Comparison of ENCODE assay signal across 10 cellular contexts in genomic region chr5:83472213-83472507, GRCh38. TPM values are rescaled to one million over a fixed set of nuclear protein-coding genes. Genes with fewer than 3 reads are reported as not detected.
DNase-seq lines count a peak whose midpoint lies in the region; ATAC-seq, FAIRE-seq and TF ChIP-seq lines count a peak whose summit lies in the region.
"Had no signal": no experiment of that assay in that cellular context is flagged by ENCODE, and none has a peak within 500 bp of the region (broad histone marks: within the 10 kb centered on the region; RNA-seq: fewer than 3 reads in every experiment).

No MANE protein-coding gene starts in this region.

- peaks cover 59% of the 10 kb centered on the region for H3K4me1 Mint-ChIP-seq in brain
- H3K4me1 Mint-ChIP-seq in mesothelial cell of epicardium: peaks cover 54% of the 10 kb centered on the region

- intact Hi-C loops in cardiac septum (cut with DNase I): loop anchor here (5.0 kb wide), 4 partner anchors 40 to 1115 kb away; no protein-coding TSS in a partner anchor

- peak overlapping the region; percentile 94 to 98 (median 95) for H3K27ac Mint-ChIP-seq in brain
- peak overlapping the region; percentile 95 for H3K27ac Mint-ChIP-seq in mesothelial cell of epicardium

- H3K36me3 ChIP-seq in right atrium auricular region (no peaks in the 10 kb centered on the region), small intestine (ENCODE audit: control insufficient read depth in 2 of 2, insufficient read depth in 2 of 2, low read length in 2 of 2) (no peaks in the 10 kb centered on the region)

- no peak for FAIRE-seq in small intestine (lab: Jason Lieb, UNC)

- H3K36me3 Mint-ChIP-seq in brain (peaks cover 3% of the 10 kb centered on the region), mesothelial cell of epicardium (no peaks in the 10 kb centered on the region)

- no peak for TF ChIP-seq CTCF in right atrium auricular region (IDR thresholded peaks at IDR 0.05)
- TF ChIP-seq CTCF in brain (conservative IDR thresholded peaks at IDR 0.05): no peak
- TF ChIP-seq CTCF in mesothelial cell of epicardium (IDR thresholded peaks at IDR 0.05; ENCODE audit: unreplicated experiment): no peak

- DNase-seq in right atrium auricular region (ENCODE audit: low spot score): no peak
- DNase-seq in cardiac septum (ENCODE audit: low spot score): no peak
- DNase-seq in mesothelial cell of epicardium (ENCODE audit: low spot score in 2 of 2, unreplicated experiment in 2 of 2): no peak
- DNase-seq in small intestine: no peak
- no peak for DNase-seq in DMS53 treated with DMSO at 0.1 percent for 48 hours (lab: John Stamatoyannopoulos, UW; ENCODE audit: unreplicated experiment)
- DNase-seq: GF-D8 had no signal

- peak overlapping the region; percentile 48 to 56 for H3K4me3 ChIP-seq in right atrium auricular region
- H3K4me3 ChIP-seq in small intestine (ENCODE audit: low read depth in 1 of 2, low read length in 2 of 2): peak overlapping the region in 1 of 2 donors; percentile 36

- no peaks in the 10 kb centered on the region for H3K9me3 Mint-ChIP-seq in brain
- H3K9me3 Mint-ChIP-seq in mesothelial cell of epicardium: no peaks in the 10 kb centered on the region

- H3K9me3 ChIP-seq in right atrium auricular region: no peaks in the 10 kb centered on the region
- H3K9me3 ChIP-seq in small intestine (ENCODE audit: control insufficient read depth, low read depth): no peaks in the 10 kb centered on the region

- H3K27ac ChIP-seq in right atrium auricular region (peak overlapping the region; percentile 74 to 86), small intestine (ENCODE audit: low read depth in 1 of 2, low read length in 1 of 2) (peak overlapping the region in 1 of 2 donors; percentile 71)

- H3K27me3 Mint-ChIP-seq in brain: peaks cover 28% of the 10 kb centered on the region
- peaks cover 10% of the 10 kb centered on the region for H3K27me3 Mint-ChIP-seq in mesothelial cell of epicardium (ENCODE audit: low read depth)

- H3K27me3 ChIP-seq in right atrium auricular region (peaks cover 7 to 14% of the 10 kb centered on the region in 2 donors), small intestine (ENCODE audit: control insufficient read depth in 2 of 2, insufficient read depth in 2 of 2, low read length in 2 of 2) (peaks cover 0 to 16% of the 10 kb centered on the region in 2 donors)

- WGBS in small intestine, 3 donors: 0 to 4% (median 4%) methylated on average over 5 of the region's 5 CpGs

- H3K4me3 Mint-ChIP-seq in brain: peak overlapping the region; percentile 90 to 96 (median 92)
- H3K4me3 Mint-ChIP-seq in mesothelial cell of epicardium: peak overlapping the region; percentile 97

- ATAC-seq in HG03097 (IDR thresholded peaks at IDR 0.05; ENCODE audit: low FRiP score, unreplicated experiment): no peak
- no peak for ATAC-seq in HG03520 (IDR thresholded peaks at IDR 0.05; ENCODE audit: unreplicated experiment)

- H3K4me1 ChIP-seq in right atrium auricular region: peaks cover 0 to 44% of the 10 kb centered on the region in 2 donors
- peaks cover 0 to 3% of the 10 kb centered on the region in 2 donors for H3K4me1 ChIP-seq in small intestine (ENCODE audit: control insufficient read depth in 2 of 2, insufficient read depth in 1 of 2, low read depth in 1 of 2, low read length in 1 of 2)

RNA-seq across cellular contexts. Expression of gene VCAN, which starts 0.6 kb away (rescaled TPM):
- total RNA-seq in right atrium auricular region: 100 to 1,000 TPM in 1 of 2 donors, 10 to 100 TPM in 1; 72.0 to 139 TPM
- 61.0 TPM for total RNA-seq in cardiac septum
- polyA plus RNA-seq in brain (ENCODE audit: insufficient read depth, low read depth, low replicate concordance): 7.3 TPM
- total RNA-seq in mesothelial cell of epicardium: 633 to 678 TPM (median 634 TPM) in 3 replicates
- polyA plus RNA-seq in small intestine: 1 to 10 TPM in 1 of 3 donors, under 1 TPM in 2; 0.67 to 3.3 (median 0.81) TPM
- total RNA-seq: activated CD8-positive, alpha-beta memory T cell treated with anti-CD3 and anti-CD28 coated beads for 36 hours had no signal
